Comparison of ENCODE assay signal across 1 cellular context in the genomic region with DNA sequence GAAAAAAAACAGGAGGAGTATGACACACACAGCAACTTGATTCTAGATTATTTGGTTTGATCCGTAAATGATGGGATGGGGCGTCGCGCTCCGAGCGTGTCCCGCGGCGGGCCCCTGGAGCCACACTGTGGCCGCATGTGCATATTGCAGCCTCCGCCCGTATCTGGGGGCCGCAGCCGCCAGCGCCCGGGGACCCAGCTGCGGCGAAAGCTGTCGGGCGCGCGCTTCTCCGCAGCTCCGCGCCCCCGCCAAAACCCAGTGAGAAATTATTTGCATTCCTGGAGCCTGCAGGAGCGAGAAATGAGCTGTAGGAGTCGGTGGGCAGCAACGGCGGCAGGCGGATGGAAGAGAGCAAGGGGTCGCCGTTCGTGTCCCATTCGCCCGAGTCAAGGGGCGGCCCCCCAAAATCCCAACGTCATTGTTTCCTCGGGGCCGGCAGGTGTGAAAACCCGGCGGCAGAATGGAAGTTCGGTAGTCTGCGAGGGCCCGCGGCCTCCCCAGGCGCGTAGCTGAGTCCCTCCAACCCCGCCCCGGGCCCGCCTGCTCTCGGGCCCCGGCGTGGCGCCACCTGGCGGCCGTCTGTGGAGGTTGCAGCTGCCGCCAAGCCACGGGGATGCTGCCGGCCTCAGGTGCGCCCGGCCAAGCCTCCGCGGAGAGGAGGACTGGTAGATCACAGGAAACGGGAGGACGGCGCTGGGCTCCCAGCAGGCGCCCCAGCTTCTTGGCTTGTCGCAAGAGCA.
TF ChIP-seq lines count a peak whose summit lies in the region.

No MANE protein-coding gene starts in this region.

TF ChIP-seq in HepG2, 621 proteins besides CTCF, POLR2A, EP300 and RAD21 (continued from another document):
- TF ChIP-seq, protein P1, sequence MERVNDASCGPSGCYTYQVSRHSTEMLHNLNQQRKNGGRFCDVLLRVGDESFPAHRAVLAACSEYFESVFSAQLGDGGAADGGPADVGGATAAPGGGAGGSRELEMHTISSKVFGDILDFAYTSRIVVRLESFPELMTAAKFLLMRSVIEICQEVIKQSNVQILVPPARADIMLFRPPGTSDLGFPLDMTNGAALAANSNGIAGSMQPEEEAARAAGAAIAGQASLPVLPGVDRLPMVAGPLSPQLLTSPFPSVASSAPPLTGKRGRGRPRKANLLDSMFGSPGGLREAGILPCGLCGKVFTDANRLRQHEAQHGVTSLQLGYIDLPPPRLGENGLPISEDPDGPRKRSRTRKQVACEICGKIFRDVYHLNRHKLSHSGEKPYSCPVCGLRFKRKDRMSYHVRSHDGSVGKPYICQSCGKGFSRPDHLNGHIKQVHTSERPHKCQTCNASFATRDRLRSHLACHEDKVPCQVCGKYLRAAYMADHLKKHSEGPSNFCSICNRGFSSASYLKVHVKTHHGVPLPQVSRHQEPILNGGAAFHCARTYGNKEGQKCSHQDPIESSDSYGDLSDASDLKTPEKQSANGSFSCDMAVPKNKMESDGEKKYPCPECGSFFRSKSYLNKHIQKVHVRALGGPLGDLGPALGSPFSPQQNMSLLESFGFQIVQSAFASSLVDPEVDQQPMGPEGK (CRISPR knock-in tag; IDR thresholded peaks at IDR 0.05), result 0 out of 2 replicates have a peak, but pooled peaks have one; percentile 9
- TF ChIP-seq STAG1 (CRISPR knock-in tag; IDR thresholded peaks at IDR 0.05) (peak; percentile 50), ZNF777 (CRISPR knock-in tag; IDR thresholded peaks at IDR 0.05) (peak; percentile 76), GABPB1 (CRISPR knock-in tag; IDR thresholded peaks at IDR 0.05) (peak; percentile 57; the same call in 1 of the 2 replicates), HDAC1 (CRISPR knock-in tag; IDR thresholded peaks at IDR 0.05) (peak; percentile 29; the same call in 1 of the 2 replicates), ZNF263 (CRISPR knock-in tag; IDR thresholded peaks at IDR 0.05) (peak; percentile 96)
- TF ChIP-seq, protein P2, sequence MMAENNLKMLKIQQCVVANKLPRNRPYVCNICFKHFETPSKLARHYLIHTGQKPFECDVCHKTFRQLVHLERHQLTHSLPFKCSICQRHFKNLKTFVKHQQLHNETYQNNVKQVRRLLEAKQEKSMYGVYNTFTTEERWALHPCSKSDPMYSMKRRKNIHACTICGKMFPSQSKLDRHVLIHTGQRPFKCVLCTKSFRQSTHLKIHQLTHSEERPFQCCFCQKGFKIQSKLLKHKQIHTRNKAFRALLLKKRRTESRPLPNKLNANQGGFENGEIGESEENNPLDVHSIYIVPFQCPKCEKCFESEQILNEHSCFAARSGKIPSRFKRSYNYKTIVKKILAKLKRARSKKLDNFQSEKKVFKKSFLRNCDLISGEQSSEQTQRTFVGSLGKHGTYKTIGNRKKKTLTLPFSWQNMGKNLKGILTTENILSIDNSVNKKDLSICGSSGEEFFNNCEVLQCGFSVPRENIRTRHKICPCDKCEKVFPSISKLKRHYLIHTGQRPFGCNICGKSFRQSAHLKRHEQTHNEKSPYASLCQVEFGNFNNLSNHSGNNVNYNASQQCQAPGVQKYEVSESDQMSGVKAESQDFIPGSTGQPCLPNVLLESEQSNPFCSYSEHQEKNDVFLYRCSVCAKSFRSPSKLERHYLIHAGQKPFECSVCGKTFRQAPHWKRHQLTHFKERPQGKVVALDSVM (CRISPR knock-in tag; IDR thresholded peaks at IDR 0.05), result 0 out of 2 replicates have a peak, but pooled peaks have one; percentile 27
- TF ChIP-seq, protein P3, sequence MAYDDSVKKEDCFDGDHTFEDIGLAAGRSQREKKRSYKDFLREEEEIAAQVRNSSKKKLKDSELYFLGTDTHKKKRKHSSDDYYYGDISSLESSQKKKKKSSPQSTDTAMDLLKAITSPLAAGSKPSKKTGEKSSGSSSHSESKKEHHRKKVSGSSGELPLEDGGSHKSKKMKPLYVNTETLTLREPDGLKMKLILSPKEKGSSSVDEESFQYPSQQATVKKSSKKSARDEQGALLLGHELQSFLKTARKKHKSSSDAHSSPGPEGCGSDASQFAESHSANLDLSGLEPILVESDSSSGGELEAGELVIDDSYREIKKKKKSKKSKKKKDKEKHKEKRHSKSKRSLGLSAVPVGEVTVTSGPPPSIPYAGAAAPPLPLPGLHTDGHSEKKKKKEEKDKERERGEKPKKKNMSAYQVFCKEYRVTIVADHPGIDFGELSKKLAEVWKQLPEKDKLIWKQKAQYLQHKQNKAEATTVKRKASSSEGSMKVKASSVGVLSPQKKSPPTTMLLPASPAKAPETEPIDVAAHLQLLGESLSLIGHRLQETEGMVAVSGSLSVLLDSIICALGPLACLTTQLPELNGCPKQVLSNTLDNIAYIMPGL (CRISPR knock-in tag; IDR thresholded peaks at IDR 0.05; ENCODE audit: borderline replicate concordance in 1 of 2, low read depth in 1 of 2), result peak; percentile 72 to 83; a peak in 3 of 4 replicates
- TF ChIP-seq, protein P4, sequence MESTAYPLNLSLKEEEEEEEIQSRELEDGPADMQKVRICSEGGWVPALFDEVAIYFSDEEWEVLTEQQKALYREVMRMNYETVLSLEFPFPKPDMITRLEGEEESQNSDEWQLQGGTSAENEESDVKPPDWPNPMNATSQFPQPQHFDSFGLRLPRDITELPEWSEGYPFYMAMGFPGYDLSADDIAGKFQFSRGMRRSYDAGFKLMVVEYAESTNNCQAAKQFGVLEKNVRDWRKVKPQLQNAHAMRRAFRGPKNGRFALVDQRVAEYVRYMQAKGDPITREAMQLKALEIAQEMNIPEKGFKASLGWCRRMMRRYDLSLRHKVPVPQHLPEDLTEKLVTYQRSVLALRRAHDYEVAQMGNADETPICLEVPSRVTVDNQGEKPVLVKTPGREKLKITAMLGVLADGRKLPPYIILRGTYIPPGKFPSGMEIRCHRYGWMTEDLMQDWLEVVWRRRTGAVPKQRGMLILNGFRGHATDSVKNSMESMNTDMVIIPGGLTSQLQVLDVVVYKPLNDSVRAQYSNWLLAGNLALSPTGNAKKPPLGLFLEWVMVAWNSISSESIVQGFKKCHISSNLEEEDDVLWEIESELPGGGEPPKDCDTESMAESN (CRISPR knock-in tag; conservative IDR thresholded peaks at IDR 0.05), result 0 out of 2 replicates have a peak, but pooled peaks have one; percentile 25
